1 cellular context compared by ENCODE assay signal in the genomic region with DNA sequence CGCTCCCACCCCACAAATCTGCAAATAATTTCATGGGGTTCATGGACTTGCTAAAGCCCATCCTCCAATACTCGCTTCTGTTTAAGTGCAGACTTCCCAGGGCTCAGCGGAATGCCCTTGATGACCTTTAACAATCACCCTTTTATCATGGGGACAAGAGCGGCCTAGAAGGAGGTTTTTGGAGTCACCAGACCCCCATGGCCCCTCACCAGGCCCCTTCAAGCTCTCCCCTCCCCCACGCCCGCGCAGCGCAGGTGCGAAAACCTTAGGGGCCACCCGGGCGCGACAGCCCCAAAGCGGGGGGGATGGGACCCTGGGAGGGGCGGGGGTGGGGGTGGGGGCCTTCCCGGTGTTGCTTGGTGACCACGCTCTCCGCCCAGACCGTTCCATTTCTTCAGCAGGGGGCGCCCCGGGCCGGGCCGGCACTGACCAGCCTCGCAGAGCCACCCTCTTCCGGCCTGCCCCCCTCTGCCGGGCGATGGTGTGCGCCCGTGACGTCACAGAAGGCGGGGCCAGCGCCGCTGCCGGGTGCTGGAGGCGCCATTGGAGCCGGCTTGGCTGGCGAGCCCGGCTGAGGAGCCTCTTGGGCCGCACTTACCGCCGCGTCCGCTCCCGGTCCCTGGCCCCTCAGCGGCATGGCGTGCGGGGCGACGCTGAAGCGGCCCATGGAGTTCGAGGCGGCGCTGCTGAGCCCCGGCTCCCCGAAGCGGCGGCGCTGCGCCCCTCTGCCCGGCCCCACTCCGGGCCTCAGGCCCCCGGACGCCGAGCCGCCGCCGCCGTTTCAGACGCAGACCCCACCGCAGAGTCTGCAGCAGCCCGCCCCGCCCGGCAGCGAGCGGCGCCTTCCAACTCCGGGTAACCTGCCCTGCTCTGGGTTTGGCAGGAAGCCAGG.
TF ChIP-seq lines count a peak whose summit lies in the region.

A gene with protein sequence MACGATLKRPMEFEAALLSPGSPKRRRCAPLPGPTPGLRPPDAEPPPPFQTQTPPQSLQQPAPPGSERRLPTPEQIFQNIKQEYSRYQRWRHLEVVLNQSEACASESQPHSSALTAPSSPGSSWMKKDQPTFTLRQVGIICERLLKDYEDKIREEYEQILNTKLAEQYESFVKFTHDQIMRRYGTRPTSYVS (plus strand): TSS at position 531 of the 892 bp plus-strand sequence. CDS start 105 bp downstream, at position 636.

TF ChIP-seq in K562, 482 proteins besides CTCF, POLR2A, EP300 and RAD21 (continued from another document and continues in another):
- TF ChIP-seq, protein P1, sequence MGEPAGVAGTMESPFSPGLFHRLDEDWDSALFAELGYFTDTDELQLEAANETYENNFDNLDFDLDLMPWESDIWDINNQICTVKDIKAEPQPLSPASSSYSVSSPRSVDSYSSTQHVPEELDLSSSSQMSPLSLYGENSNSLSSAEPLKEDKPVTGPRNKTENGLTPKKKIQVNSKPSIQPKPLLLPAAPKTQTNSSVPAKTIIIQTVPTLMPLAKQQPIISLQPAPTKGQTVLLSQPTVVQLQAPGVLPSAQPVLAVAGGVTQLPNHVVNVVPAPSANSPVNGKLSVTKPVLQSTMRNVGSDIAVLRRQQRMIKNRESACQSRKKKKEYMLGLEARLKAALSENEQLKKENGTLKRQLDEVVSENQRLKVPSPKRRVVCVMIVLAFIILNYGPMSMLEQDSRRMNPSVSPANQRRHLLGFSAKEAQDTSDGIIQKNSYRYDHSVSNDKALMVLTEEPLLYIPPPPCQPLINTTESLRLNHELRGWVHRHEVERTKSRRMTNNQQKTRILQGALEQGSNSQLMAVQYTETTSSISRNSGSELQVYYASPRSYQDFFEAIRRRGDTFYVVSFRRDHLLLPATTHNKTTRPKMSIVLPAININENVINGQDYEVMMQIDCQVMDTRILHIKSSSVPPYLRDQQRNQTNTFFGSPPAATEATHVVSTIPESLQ (CRISPR knock-in tag; IDR thresholded peaks at IDR 0.05) = peak; percentile 55; the same call in 1 of the 2 replicates
- TF ChIP-seq CBFA2T2 (conservative IDR thresholded peaks at IDR 0.05) (no peak), HNRNPL (IDR thresholded peaks at IDR 0.05; ENCODE audit: low read depth, low read length) (no peak), RBM39 (optimal IDR thresholded peaks at IDR 0.05; ENCODE audit: low read depth, low read length) (no peak), ZNF165 (CRISPR knock-in tag; IDR thresholded peaks at IDR 0.05; ENCODE audit: borderline replicate concordance) (no peak), RUNX1 (IDR thresholded peaks at IDR 0.05; ENCODE audit: low read depth) (no peak), CEBPG (CRISPR knock-in tag; IDR thresholded peaks at IDR 0.05) (no peak), CEBPG (tag; conservative IDR thresholded peaks at IDR 0.05 in 1 of 2, IDR thresholded peaks at IDR 0.05 in 1 of 2) (no peak), ZNF766 (CRISPR knock-in tag; conservative IDR thresholded peaks at IDR 0.05) (0 out of 2 replicates have a peak, but pooled peaks have one; percentile 19), ZNF76 (CRISPR knock-in tag; IDR thresholded peaks at IDR 0.05; ENCODE audit: borderline replicate concordance) (peak; percentile 73; the same call in 1 of the 2 replicates), POU5F1 (IDR thresholded peaks at IDR 0.05; ENCODE audit: borderline replicate concordance, low read depth, low read length, partially characterized antibody) (no peak), TRIM28 (IDR thresholded peaks at IDR 0.05) (no peak; the same call in 1 of the 2 replicates), SMAD2 (IDR thresholded peaks at IDR 0.05; ENCODE audit: low read depth, low read length) (no peak), ZNF431 (CRISPR knock-in tag; IDR thresholded peaks at IDR 0.05) (no peak), ILK (tag; IDR thresholded peaks at IDR 0.05; ENCODE audit: borderline replicate concordance, low read depth) (no peak), EZH2 (IDR thresholded peaks at IDR 0.05; ENCODE audit: borderline replicate concordance, low read depth, low read length) (no peak), RBM15 (IDR thresholded peaks at IDR 0.05; ENCODE audit: insufficient read depth, low read length) (no peak), FOSL1 (tag; conservative IDR thresholded peaks at IDR 0.05) (peak; percentile 37; the same call in 1 of the 2 replicates), ETV5 (CRISPR knock-in tag; IDR thresholded peaks at IDR 0.05; ENCODE audit: low read depth) (peak; percentile 100), GABPB1 (CRISPR knock-in tag; IDR thresholded peaks at IDR 0.05) (peak; percentile 80), SMARCB1 (IDR thresholded peaks at IDR 0.05; ENCODE audit: insufficient read length, low read depth) (no peak), TCF3 (CRISPR knock-in tag; IDR thresholded peaks at IDR 0.05) (peak; percentile 31; the same call in 1 of the 2 replicates), DPF2 (IDR thresholded peaks at IDR 0.05) (peak; percentile 60; the same call in 1 of the 2 replicates), NRF1 (conservative IDR thresholded peaks at IDR 0.05 in 1 of 2, IDR thresholded peaks at IDR 0.05 in 1 of 2) (peak; percentile 26 to 42), NFRKB (IDR thresholded peaks at IDR 0.05; ENCODE audit: low read depth) (peak; percentile 56; the same call in 1 of the 2 replicates), BHLHE40 (IDR thresholded peaks at IDR 0.05; ENCODE audit: low read length) (peak; percentile 97), MXI1 (IDR thresholded peaks at IDR 0.05; ENCODE audit: low read depth, low read length) (no peak), STAG1 (CRISPR knock-in tag; IDR thresholded peaks at IDR 0.05; ENCODE audit: borderline replicate concordance) (no peak), ARHGAP35 (IDR thresholded peaks at IDR 0.05; ENCODE audit: partially characterized antibody) (no peak), HDAC1 (IDR thresholded peaks at IDR 0.05) (peak in 1 of 2 experiments; percentile 30; a peak in 1 of 4 replicates), XRCC5 (IDR thresholded peaks at IDR 0.05; ENCODE audit: low read depth, low read length) (peak; percentile 89), ZNF12 (CRISPR knock-in tag; IDR thresholded peaks at IDR 0.05) (no peak), CCNT2 (IDR thresholded peaks at IDR 0.05; ENCODE audit: borderline replicate concordance, extremely low read depth, insufficient read length, low read depth, low read length) (peak; percentile 95), MIER1 (IDR thresholded peaks at IDR 0.05; ENCODE audit: low read depth) (no peak), HNRNPLL (IDR thresholded peaks at IDR 0.05; ENCODE audit: low read depth, low read length, poor library complexity, severe bottlenecking) (peak; percentile 87), ZNF354B (CRISPR knock-in tag; IDR thresholded peaks at IDR 0.05) (no peak)
- TF ChIP-seq, protein P2, sequence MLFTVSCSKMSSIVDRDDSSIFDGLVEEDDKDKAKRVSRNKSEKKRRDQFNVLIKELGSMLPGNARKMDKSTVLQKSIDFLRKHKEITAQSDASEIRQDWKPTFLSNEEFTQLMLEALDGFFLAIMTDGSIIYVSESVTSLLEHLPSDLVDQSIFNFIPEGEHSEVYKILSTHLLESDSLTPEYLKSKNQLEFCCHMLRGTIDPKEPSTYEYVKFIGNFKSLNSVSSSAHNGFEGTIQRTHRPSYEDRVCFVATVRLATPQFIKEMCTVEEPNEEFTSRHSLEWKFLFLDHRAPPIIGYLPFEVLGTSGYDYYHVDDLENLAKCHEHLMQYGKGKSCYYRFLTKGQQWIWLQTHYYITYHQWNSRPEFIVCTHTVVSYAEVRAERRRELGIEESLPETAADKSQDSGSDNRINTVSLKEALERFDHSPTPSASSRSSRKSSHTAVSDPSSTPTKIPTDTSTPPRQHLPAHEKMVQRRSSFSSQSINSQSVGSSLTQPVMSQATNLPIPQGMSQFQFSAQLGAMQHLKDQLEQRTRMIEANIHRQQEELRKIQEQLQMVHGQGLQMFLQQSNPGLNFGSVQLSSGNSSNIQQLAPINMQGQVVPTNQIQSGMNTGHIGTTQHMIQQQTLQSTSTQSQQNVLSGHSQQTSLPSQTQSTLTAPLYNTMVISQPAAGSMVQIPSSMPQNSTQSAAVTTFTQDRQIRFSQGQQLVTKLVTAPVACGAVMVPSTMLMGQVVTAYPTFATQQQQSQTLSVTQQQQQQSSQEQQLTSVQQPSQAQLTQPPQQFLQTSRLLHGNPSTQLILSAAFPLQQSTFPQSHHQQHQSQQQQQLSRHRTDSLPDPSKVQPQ (CRISPR knock-in tag; IDR thresholded peaks at IDR 0.05; ENCODE audit: borderline replicate concordance) = no peak
- TF ChIP-seq, protein P3, sequence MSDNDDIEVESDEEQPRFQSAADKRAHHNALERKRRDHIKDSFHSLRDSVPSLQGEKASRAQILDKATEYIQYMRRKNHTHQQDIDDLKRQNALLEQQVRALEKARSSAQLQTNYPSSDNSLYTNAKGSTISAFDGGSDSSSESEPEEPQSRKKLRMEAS (CRISPR knock-in tag; IDR thresholded peaks at IDR 0.05) = 0 out of 2 replicates have a peak, but pooled peaks have one; percentile 8
- TF ChIP-seq, protein P4, sequence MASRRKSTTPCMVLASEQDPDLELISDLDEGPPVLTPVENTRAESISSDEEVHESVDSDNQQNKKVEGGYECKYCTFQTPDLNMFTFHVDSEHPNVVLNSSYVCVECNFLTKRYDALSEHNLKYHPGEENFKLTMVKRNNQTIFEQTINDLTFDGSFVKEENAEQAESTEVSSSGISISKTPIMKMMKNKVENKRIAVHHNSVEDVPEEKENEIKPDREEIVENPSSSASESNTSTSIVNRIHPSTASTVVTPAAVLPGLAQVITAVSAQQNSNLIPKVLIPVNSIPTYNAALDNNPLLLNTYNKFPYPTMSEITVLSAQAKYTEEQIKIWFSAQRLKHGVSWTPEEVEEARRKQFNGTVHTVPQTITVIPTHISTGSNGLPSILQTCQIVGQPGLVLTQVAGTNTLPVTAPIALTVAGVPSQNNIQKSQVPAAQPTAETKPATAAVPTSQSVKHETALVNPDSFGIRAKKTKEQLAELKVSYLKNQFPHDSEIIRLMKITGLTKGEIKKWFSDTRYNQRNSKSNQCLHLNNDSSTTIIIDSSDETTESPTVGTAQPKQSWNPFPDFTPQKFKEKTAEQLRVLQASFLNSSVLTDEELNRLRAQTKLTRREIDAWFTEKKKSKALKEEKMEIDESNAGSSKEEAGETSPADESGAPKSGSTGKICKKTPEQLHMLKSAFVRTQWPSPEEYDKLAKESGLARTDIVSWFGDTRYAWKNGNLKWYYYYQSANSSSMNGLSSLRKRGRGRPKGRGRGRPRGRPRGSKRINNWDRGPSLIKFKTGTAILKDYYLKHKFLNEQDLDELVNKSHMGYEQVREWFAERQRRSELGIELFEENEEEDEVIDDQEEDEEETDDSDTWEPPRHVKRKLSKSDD (conservative IDR thresholded peaks at IDR 0.05; ENCODE audit: low read length) = 0 out of 2 replicates have a peak, but pooled peaks have one; percentile 42
- TF ChIP-seq, protein P5, sequence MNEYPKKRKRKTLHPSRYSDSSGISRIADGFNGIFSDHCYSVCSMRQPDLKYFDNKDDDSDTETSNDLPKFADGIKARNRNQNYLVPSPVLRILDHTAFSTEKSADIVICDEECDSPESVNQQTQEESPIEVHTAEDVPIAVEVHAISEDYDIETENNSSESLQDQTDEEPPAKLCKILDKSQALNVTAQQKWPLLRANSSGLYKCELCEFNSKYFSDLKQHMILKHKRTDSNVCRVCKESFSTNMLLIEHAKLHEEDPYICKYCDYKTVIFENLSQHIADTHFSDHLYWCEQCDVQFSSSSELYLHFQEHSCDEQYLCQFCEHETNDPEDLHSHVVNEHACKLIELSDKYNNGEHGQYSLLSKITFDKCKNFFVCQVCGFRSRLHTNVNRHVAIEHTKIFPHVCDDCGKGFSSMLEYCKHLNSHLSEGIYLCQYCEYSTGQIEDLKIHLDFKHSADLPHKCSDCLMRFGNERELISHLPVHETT (CRISPR knock-in tag; conservative IDR thresholded peaks at IDR 0.05 in 1 of 2, IDR thresholded peaks at IDR 0.05 in 1 of 2) = peak in 1 of 2 experiments; percentile 57; a peak in 1 of 4 replicates
- TF ChIP-seq, protein P6, sequence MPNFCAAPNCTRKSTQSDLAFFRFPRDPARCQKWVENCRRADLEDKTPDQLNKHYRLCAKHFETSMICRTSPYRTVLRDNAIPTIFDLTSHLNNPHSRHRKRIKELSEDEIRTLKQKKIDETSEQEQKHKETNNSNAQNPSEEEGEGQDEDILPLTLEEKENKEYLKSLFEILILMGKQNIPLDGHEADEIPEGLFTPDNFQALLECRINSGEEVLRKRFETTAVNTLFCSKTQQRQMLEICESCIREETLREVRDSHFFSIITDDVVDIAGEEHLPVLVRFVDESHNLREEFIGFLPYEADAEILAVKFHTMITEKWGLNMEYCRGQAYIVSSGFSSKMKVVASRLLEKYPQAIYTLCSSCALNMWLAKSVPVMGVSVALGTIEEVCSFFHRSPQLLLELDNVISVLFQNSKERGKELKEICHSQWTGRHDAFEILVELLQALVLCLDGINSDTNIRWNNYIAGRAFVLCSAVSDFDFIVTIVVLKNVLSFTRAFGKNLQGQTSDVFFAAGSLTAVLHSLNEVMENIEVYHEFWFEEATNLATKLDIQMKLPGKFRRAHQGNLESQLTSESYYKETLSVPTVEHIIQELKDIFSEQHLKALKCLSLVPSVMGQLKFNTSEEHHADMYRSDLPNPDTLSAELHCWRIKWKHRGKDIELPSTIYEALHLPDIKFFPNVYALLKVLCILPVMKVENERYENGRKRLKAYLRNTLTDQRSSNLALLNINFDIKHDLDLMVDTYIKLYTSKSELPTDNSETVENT (CRISPR knock-in tag; IDR thresholded peaks at IDR 0.05) = peak; percentile 96
- TF ChIP-seq, protein P7, sequence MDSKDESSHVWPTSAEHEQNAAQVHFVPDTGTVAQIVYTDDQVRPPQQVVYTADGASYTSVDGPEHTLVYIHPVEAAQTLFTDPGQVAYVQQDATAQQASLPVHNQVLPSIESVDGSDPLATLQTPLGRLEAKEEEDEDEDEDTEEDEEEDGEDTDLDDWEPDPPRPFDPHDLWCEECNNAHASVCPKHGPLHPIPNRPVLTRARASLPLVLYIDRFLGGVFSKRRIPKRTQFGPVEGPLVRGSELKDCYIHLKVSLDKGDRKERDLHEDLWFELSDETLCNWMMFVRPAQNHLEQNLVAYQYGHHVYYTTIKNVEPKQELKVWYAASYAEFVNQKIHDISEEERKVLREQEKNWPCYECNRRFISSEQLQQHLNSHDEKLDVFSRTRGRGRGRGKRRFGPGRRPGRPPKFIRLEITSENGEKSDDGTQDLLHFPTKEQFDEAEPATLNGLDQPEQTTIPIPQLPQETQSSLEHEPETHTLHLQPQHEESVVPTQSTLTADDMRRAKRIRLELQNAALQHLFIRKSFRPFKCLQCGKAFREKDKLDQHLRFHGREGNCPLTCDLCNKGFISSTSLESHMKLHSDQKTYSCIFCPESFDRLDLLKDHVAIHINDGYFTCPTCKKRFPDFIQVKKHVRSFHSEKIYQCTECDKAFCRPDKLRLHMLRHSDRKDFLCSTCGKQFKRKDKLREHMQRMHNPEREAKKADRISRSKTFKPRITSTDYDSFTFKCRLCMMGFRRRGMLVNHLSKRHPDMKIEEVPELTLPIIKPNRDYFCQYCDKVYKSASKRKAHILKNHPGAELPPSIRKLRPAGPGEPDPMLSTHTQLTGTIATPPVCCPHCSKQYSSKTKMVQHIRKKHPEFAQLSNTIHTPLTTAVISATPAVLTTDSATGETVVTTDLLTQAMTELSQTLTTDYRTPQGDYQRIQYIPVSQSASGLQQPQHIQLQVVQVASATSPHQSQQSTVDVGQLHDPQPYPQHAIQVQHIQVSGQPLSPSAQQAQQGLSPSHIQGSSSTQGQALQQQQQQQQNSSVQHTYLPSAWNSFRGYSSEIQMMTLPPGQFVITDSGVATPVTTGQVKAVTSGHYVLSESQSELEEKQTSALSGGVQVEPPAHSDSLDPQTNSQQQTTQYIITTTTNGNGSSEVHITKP (IDR thresholded peaks at IDR 0.05; ENCODE audit: partially characterized antibody) = peak; percentile 100
